Comparison of ENCODE assay signal across 14 cellular contexts in genomic region chr2:237354930-237355329, GRCh38. TPM values are rescaled to one million over a fixed set of nuclear protein-coding genes. Genes with fewer than 3 reads are reported as not detected.
DNase-seq lines count a peak whose midpoint lies in the region; ATAC-seq and TF ChIP-seq lines count a peak whose summit lies in the region.
"Had no signal": no experiment of that assay in that cellular context is flagged by ENCODE, and none has a peak within 500 bp of the region (broad histone marks: within the 10 kb centered on the region; RNA-seq: fewer than 3 reads in every experiment).

No MANE protein-coding gene starts in this region.

- H3K27me3 Mint-ChIP-seq in CD4-positive, alpha-beta T cell, result no peaks in the 10 kb centered on the region
- H3K27me3 Mint-ChIP-seq: activated naive CD8-positive, alpha-beta T cell treated with anti-CD3 and anti-CD28 coated beads, Interleukin-2, amount 10 ng/mL, durations not matched to agents 7 days and 5 days had no signal

- H3K4me1 ChIP-seq in tibial artery, result peaks cover 0 to 19% (median 11%) of the 10 kb centered on the region in 4 donors
- H3K4me1 ChIP-seq: A549 had no signal

- intact Hi-C loops in Right ventricle myocardium inferior (cut with DNase I), result no loop called here
- intact Hi-C loops in Right ventricle myocardium superior (cut with DNase I), result no loop called here
- intact Hi-C loops in tibial artery (cut with DNase I; ENCODE audit: low total_unique reads), result no loop called here
- intact Hi-C loops in CD4-positive, alpha-beta T cell (cut with DNase I, micrococcal nuclease), result no loop called here

- no peak overlapping the region for H3K4me3 ChIP-seq in coronary artery
- H3K4me3 ChIP-seq in tibial artery, result no peak overlapping the region
- H3K4me3 ChIP-seq: A549 had no signal

- TF ChIP-seq CTCF in coronary artery (IDR thresholded peaks at IDR 0.05) (no peak), tibial artery (IDR thresholded peaks at IDR 0.05) (peak in 1 of 2 experiments; percentile 7)
- no peak for TF ChIP-seq CTCF in CD4-positive, alpha-beta T cell (IDR thresholded peaks at IDR 0.05)

- ATAC-seq in Right ventricle myocardium inferior (peak; percentile 19), Right ventricle myocardium superior (ENCODE audit: poor library complexity) (no peak)
- no peak for ATAC-seq in CD4-positive, alpha-beta T cell (ENCODE audit: poor library complexity)
- ATAC-seq: A549, HepG2 had no signal

- H3K27me3 ChIP-seq in tibial artery, result no peaks in the 10 kb centered on the region
- H3K27me3 ChIP-seq in CD4-positive, alpha-beta T cell (ENCODE audit: control insufficient read depth, insufficient read depth, low read length), result no peaks in the 10 kb centered on the region

- H3K9me3 Mint-ChIP-seq in CD4-positive, alpha-beta T cell, result no peaks in the 10 kb centered on the region
- H3K9me3 Mint-ChIP-seq: activated naive CD8-positive, alpha-beta T cell treated with anti-CD3 and anti-CD28 coated beads, Interleukin-2, amount 10 ng/mL, durations not matched to agents 7 days and 5 days had no signal

- H3K27ac Mint-ChIP-seq in CD4-positive, alpha-beta T cell, result no peak overlapping the region
- H3K27ac Mint-ChIP-seq: activated naive CD8-positive, alpha-beta T cell treated with anti-CD3 and anti-CD28 coated beads, Interleukin-2, amount 10 ng/mL, durations not matched to agents 7 days and 5 days had no signal

- no peak overlapping the region for H3K4me3 Mint-ChIP-seq in CD4-positive, alpha-beta T cell
- H3K4me3 Mint-ChIP-seq: activated naive CD8-positive, alpha-beta T cell treated with anti-CD3 and anti-CD28 coated beads, Interleukin-2, amount 10 ng/mL, durations not matched to agents 7 days and 5 days had no signal

- CTCF ChIA-PET in CD4-positive, alpha-beta T cell (lab: Charles Lee), result no interaction called here

- H3K27ac ChIP-seq in coronary artery, result peak overlapping the region; percentile 11 to 57
- H3K27ac ChIP-seq in tibial artery, result peak overlapping the region; percentile 45
- no peak overlapping the region for H3K27ac ChIP-seq in CD4-positive, alpha-beta T cell (ENCODE audit: low read depth, low read length)
- H3K27ac ChIP-seq: A549 had no signal

- no peaks in the 10 kb centered on the region for H3K36me3 Mint-ChIP-seq in CD4-positive, alpha-beta T cell (ENCODE audit: low read depth)
- H3K36me3 Mint-ChIP-seq: activated naive CD8-positive, alpha-beta T cell treated with anti-CD3 and anti-CD28 coated beads, Interleukin-2, amount 10 ng/mL, durations not matched to agents 7 days and 5 days had no signal

- no peaks in the 10 kb centered on the region for H3K9me3 ChIP-seq in tibial artery
- H3K9me3 ChIP-seq in CD4-positive, alpha-beta T cell (ENCODE audit: control insufficient read depth, low read length), result no peaks in the 10 kb centered on the region
- H3K9me3 ChIP-seq: A549 had no signal

- no peaks in the 10 kb centered on the region for H3K4me1 Mint-ChIP-seq in CD4-positive, alpha-beta T cell (ENCODE audit: low read depth)
- H3K4me1 Mint-ChIP-seq: activated naive CD8-positive, alpha-beta T cell treated with anti-CD3 and anti-CD28 coated beads, Interleukin-2, amount 10 ng/mL, durations not matched to agents 7 days and 5 days had no signal

- POLR2A ChIA-PET in CD4-positive, alpha-beta T cell (lab: Charles Lee), result no interaction called here

- peaks cover 16 to 62% (median 47%) of the 10 kb centered on the region in 3 donors for H3K36me3 ChIP-seq in tibial artery

- DNase-seq in Right ventricle myocardium inferior (ENCODE audit: missing footprints) (no peak), Right ventricle myocardium superior (no peak), coronary artery (ENCODE audit: low spot score) (no peak), kidney tubule cell (ENCODE audit: low spot score) (peak; percentile 65), tibial artery (peak in 1 of 2 donors; percentile 73), GDM1 (lab: John Stamatoyannopoulos, UW) (no peak)
- no peak for DNase-seq in CD4-positive, alpha-beta T cell
- no peak for DNase-seq in stimulated activated CD4-positive, alpha-beta T cell treated with anti-CD3 and anti-CD28 coated beads, Interleukin-4, amount 100 ng/mL, for 24 hours
- DNase-seq: activated naive CD8-positive, alpha-beta T cell treated with anti-CD3 and anti-CD28 coated beads, Interleukin-2, amount 10 ng/mL, durations not matched to agents 7 days and 5 days; HCEC 1CT; NCI-H1694; NCI-H748 treated with DMSO at 0.1 percent for 48 hours had no signal

RNA-seq across cellular contexts. Expression of gene COL6A3, which starts 59.0 kb away (rescaled TPM):
- 84.5 TPM for total RNA-seq in Right ventricle myocardium inferior
- total RNA-seq in Right ventricle myocardium superior, result 64.9 TPM
- total RNA-seq in CD4-positive, alpha-beta T cell, result 1 to 10 TPM; 1.3 TPM
- total RNA-seq: HepG2 had no signal

Comparison
In these comparisons a context has a peak if more than half of its experiments do, and no peak if none do; other contexts are left out.
1. RNA of gene COL6A3, which starts 59.0 kb away (total RNA-seq): 84.5 TPM in Right ventricle myocardium inferior (single experiment) and 64.9 TPM in Right ventricle myocardium superior (single experiment); 1.3 TPM in CD4-positive, alpha-beta T cell; every median in the first group is over 10 times any median in the second.